20 cellular contexts compared by ENCODE assay signal in the genomic region with DNA sequence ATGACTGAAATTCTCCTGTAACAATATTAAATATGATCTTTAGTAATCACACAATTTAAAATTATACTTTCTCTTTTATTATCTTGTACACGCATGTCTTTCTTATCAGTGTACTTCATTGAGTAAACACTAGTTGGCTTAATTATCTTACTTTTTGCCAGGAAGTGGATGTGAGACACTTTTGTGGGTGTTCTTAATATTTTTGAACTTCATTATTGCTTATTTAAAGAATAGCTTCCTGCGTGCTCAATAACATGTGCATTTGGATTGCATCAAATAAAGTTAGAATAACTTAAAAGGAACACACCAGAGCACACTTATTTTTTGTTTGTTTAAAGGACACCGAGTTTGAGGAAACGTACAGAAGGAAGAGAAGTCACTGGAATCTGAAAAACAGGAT.
DNase-seq lines count a peak whose midpoint lies in the region; ATAC-seq, FAIRE-seq and TF ChIP-seq lines count a peak whose summit lies in the region.
"Had no signal": no experiment of that assay in that cellular context is flagged by ENCODE, and none has a peak within 500 bp of the region (broad histone marks: within the 10 kb centered on the region; RNA-seq: fewer than 3 reads in every experiment).

No MANE protein-coding gene starts in this region.

- H4K20me1 ChIP-seq in GM23248 (ENCODE audit: insufficient read depth) (no peaks in the 10 kb centered on the region), endothelial cell of umbilical vein (replicated peaks; ENCODE audit: control insufficient read depth, extremely low read depth, insufficient read depth, low read length) (no peaks in the 10 kb centered on the region)

- intact Hi-C loops in endothelial cell of umbilical vein (cut with micrococcal nuclease): loop anchor here (1.0 kb wide), 1 partner anchor 127 kb away; no protein-coding TSS in a partner anchor

- H2BK5ac ChIP-seq in mesenchymal stem cell (ENCODE audit: low read depth, low read length, poor library complexity, severe bottlenecking): no peak overlapping the region

- no peaks in the 10 kb centered on the region for H3K79me2 ChIP-seq in GM23248 (ENCODE audit: insufficient read depth)
- H3K79me2 ChIP-seq in endothelial cell of umbilical vein (ENCODE audit: control insufficient read depth, insufficient read depth, low read length): peaks cover 6% of the 10 kb centered on the region

- H3K14ac ChIP-seq in mesenchymal stem cell (ENCODE audit: low read length in 2 of 2): no peak overlapping the region

- peak; percentile 21 for FAIRE-seq in endothelial cell of umbilical vein (lab: Jason Lieb, UNC)
- FAIRE-seq: A549, GM12891, H1 had no signal

- no peak overlapping the region for H2BK120ac ChIP-seq in mesenchymal stem cell (ENCODE audit: low read depth, low read length)

- in situ Hi-C loops in GM23248 (cut with MboI): no loop called here

- H3F3A ChIP-seq in GM23248 (ENCODE audit: insufficient read depth): peaks cover 10% of the 10 kb centered on the region

- ATAC-seq in RWPE2 (ENCODE audit: low read depth) (no peak), HG02759 (IDR thresholded peaks at IDR 0.05; ENCODE audit: unreplicated experiment) (no peak)
- ATAC-seq: A549 had no signal

- BruUV-seq in endothelial cell of umbilical vein (replicated peaks; lab: Mats Ljungman, UMichigan): no TSS peak

- no peaks in the 10 kb centered on the region for H3K9me2 ChIP-seq in GM23248 (ENCODE audit: insufficient read depth)

- peak; percentile 20 for TF ChIP-seq CTCF in RWPE2 (IDR thresholded peaks at IDR 0.05; ENCODE audit: poor library complexity, severe bottlenecking)
- no peak for TF ChIP-seq CTCF in endothelial cell of umbilical vein (IDR thresholded peaks at IDR 0.05; ENCODE audit: extremely low read depth in 1 of 2, insufficient read depth in 1 of 2, low read depth in 1 of 2, low read length in 2 of 2)

- peak overlapping the region; percentile 67 for H3K27ac ChIP-seq in GM23248
- H3K27ac ChIP-seq in RWPE2 (ENCODE audit: poor library complexity, severe bottlenecking): peak overlapping the region; percentile 87
- H3K27ac ChIP-seq in endothelial cell of umbilical vein (ENCODE audit: insufficient read depth, low read depth, low read length): peak overlapping the region; percentile 66
- H3K27ac ChIP-seq in mesenchymal stem cell (ENCODE audit: low read length, poor library complexity, severe bottlenecking): no peak overlapping the region
- H3K27ac ChIP-seq: A549, SJCRH30 had no signal

- dilution Hi-C loops in endothelial cell of umbilical vein (cut with MboI; ENCODE audit: extremely low pct_ligation_motif_present, low sequenced_read_pairs): no loop called here

- no peak overlapping the region for H2BK15ac ChIP-seq in mesenchymal stem cell (ENCODE audit: low read depth, poor library complexity, severe bottlenecking)

- H2AK5ac ChIP-seq in mesenchymal stem cell (ENCODE audit: low read length, severe bottlenecking): no peak overlapping the region

- POLR2A ChIA-PET in endothelial cell of umbilical vein (lab: Charles Lee): no interaction called here

- no peak for TF ChIP-seq POLR2A in endothelial cell of umbilical vein (IDR thresholded peaks at IDR 0.05; ENCODE audit: low read depth, low read length)

- H3K4me1 ChIP-seq in GM23248 (ENCODE audit: insufficient read depth) (peaks cover 18% of the 10 kb centered on the region), RWPE2 (ENCODE audit: insufficient read depth, poor library complexity, severe bottlenecking) (peaks cover 38% of the 10 kb centered on the region), endothelial cell of umbilical vein (ENCODE audit: control insufficient read depth, extremely low read depth, insufficient read depth, low read length) (peaks cover 43% of the 10 kb centered on the region), mesenchymal stem cell (ENCODE audit: control insufficient read depth, insufficient read depth, low read depth, low read length) (no peaks in the 10 kb centered on the region)
- H3K4me1 ChIP-seq: A549, SJCRH30 had no signal

- WGBS in GM23248 (ENCODE audit: low coverage in 1 of 2, low lambda C conversion rate in 2 of 2, missing lambda C conversion rate in 2 of 2), 2 experiments: 81 to 91% methylated on average over 4 of the region's 4 CpGs
- 43% methylated on average over 2 of the region's 4 CpGs for WGBS in mesenchymal stem cell

- H3K4ac ChIP-seq in mesenchymal stem cell (ENCODE audit: low read depth in 1 of 2, low read length in 2 of 2): no peak overlapping the region

- H3K4me3 ChIP-seq in GM23248: 0 out of 2 replicates have a peak overlapping the region, but pooled peaks have one; percentile 8
- no peak overlapping the region for H3K4me3 ChIP-seq in RWPE2 (ENCODE audit: severe bottlenecking)
- peak overlapping the region in 1 of 3 experiments; percentile 41 for H3K4me3 ChIP-seq in endothelial cell of umbilical vein (replicated peaks in 1 of 3; ENCODE audit: insufficient read depth in 1 of 3, low read depth in 1 of 3, low read length in 3 of 3)
- H3K4me3 ChIP-seq in mesenchymal stem cell (ENCODE audit: insufficient read depth in 1 of 2, low read depth in 1 of 2, low read length in 2 of 2): no peak overlapping the region
- H3K4me3 ChIP-seq: A549, SJCRH30 had no signal

- DNase-seq in GM23248 (no peak), RWPE2 (ENCODE audit: low spot score) (no peak), endothelial cell of umbilical vein (ENCODE audit: low read depth, low spot score) (peak; percentile 68), mesenchymal stem cell (no peak), NCI-H1694 (lab: John Stamatoyannopoulos, UW) (no peak), NCI-H1105 treated with DMSO at 0.1 percent for 48 hours (lab: John Stamatoyannopoulos, UW) (no peak)
- DNase-seq: C1 segment of cervical spinal cord, DMS 273 treated with DMSO at 0.1 percent for 48 hours, GF-D8, Karpas-422, MM.1S, NCI-H1105, NCI-H187 treated with DMSO at 0.1 percent for 48 hours, NCI-H446, NCI-H69, SJCRH30 had no signal

- no peak overlapping the region for H3K18ac ChIP-seq in mesenchymal stem cell (ENCODE audit: low read depth in 1 of 2, low read length in 2 of 2)

- H3K9me3 ChIP-seq in GM23248 (ENCODE audit: low read depth) (no peaks in the 10 kb centered on the region), RWPE2 (ENCODE audit: severe bottlenecking) (no peaks in the 10 kb centered on the region), endothelial cell of umbilical vein (replicated peaks; ENCODE audit: control insufficient read depth, insufficient read depth, low read length) (no peaks in the 10 kb centered on the region), mesenchymal stem cell (ENCODE audit: control insufficient read depth, low read length) (peaks cover 22% of the 10 kb centered on the region)
- H3K9me3 ChIP-seq: SJCRH30 had no signal

- H4K8ac ChIP-seq in mesenchymal stem cell (ENCODE audit: low read length): no peak overlapping the region

- H3K27me3 ChIP-seq in GM23248 (replicated peaks; ENCODE audit: insufficient read depth) (no peaks in the 10 kb centered on the region), RWPE2 (ENCODE audit: insufficient read depth, poor library complexity, severe bottlenecking) (no peaks in the 10 kb centered on the region), endothelial cell of umbilical vein (ENCODE audit: control insufficient read depth in 2 of 2, insufficient read depth in 2 of 2, low read length in 2 of 2) (no peaks in the 10 kb centered on the region), mesenchymal stem cell (ENCODE audit: control insufficient read depth in 1 of 2, insufficient read depth in 1 of 2, low read length in 2 of 2) (no peaks in the 10 kb centered on the region)
- H3K27me3 ChIP-seq: SJCRH30 had no signal

- H3K9ac ChIP-seq in GM23248: peak overlapping the region; percentile 3; the same call in 1 of the 2 replicates
- H3K9ac ChIP-seq in endothelial cell of umbilical vein (replicated peaks; ENCODE audit: extremely low read depth, insufficient read depth, low read length): peak overlapping the region; percentile 50
- peak overlapping the region; percentile 40 for H3K9ac ChIP-seq in mesenchymal stem cell (ENCODE audit: low read length)

- H3K36me3 ChIP-seq in GM23248 (ENCODE audit: low read depth) (no peaks in the 10 kb centered on the region), RWPE2 (ENCODE audit: low read depth) (peaks cover 5% of the 10 kb centered on the region; the same call in 1 of the 2 replicates), endothelial cell of umbilical vein (ENCODE audit: control insufficient read depth in 2 of 2, extremely low read depth in 1 of 2, insufficient read depth in 2 of 2, low read length in 2 of 2) (no peaks in the 10 kb centered on the region), mesenchymal stem cell (ENCODE audit: control insufficient read depth in 1 of 2, insufficient read depth in 2 of 2, low read depth in 1 of 2, low read length in 2 of 2) (no peaks in the 10 kb centered on the region)
- H3K36me3 ChIP-seq: SJCRH30 had no signal

- H2BK12ac ChIP-seq in mesenchymal stem cell (ENCODE audit: low read length in 2 of 2): no peak overlapping the region

- no peak overlapping the region for H3K23ac ChIP-seq in mesenchymal stem cell (ENCODE audit: low read length in 2 of 2)

- H3K9me1 ChIP-seq in endothelial cell of umbilical vein (replicated peaks; ENCODE audit: control insufficient read depth, extremely low read depth, insufficient read depth, low read length): no peaks in the 10 kb centered on the region

- no peaks in the 10 kb centered on the region for H3K79me1 ChIP-seq in mesenchymal stem cell (replicated peaks; ENCODE audit: low read length, poor library complexity, severe bottlenecking)

- H3K4me2 ChIP-seq in GM23248 (ENCODE audit: unreplicated experiment) (peak overlapping the region; percentile 57), endothelial cell of umbilical vein (ENCODE audit: insufficient read depth, low read length) (peak overlapping the region; percentile 82), mesenchymal stem cell (ENCODE audit: low read length, poor library complexity, severe bottlenecking) (no peak overlapping the region)
- H3K4me2 ChIP-seq: A549 had no signal

- H4K91ac ChIP-seq in mesenchymal stem cell (ENCODE audit: low read length): no peak overlapping the region

- peak overlapping the region; percentile 47; the same call in 1 of the 2 replicates for H2AFZ ChIP-seq in GM23248
- H2AFZ ChIP-seq in endothelial cell of umbilical vein (ENCODE audit: low read depth, low read length): no peak overlapping the region
- H2AFZ ChIP-seq in mesenchymal stem cell (ENCODE audit: low read depth, low read length): no peak overlapping the region

- CTCF ChIA-PET in endothelial cell of umbilical vein (lab: Charles Lee): interaction anchor here (1.1 to 2.1 kb wide), 3 partner anchors 38 to 140 kb away, joined by 3 to 16 read pairs (median 3); no protein-coding TSS in a partner anchor

TF ChIP-seq in endothelial cell of umbilical vein, 7 proteins besides CTCF, POLR2A, EP300 and RAD21:
- peak; percentile 11 for TF ChIP-seq FOS (IDR thresholded peaks at IDR 0.05; ENCODE audit: borderline replicate concordance, insufficient read depth, low read length)
- TF ChIP-seq MYC (IDR thresholded peaks at IDR 0.05; ENCODE audit: low read depth, low read length): no peak
- no peak for TF ChIP-seq GATA2 (IDR thresholded peaks at IDR 0.05; ENCODE audit: insufficient read depth, insufficient read length, low read depth, low read length)
- TF ChIP-seq POLR2AphosphoS5 (IDR thresholded peaks at IDR 0.05; ENCODE audit: insufficient read depth, low read depth, low read length): no peak
- TF ChIP-seq EZH2 (IDR thresholded peaks at IDR 0.05; ENCODE audit: borderline replicate concordance, low read depth, low read length, severe bottlenecking): no peak
